In genomic region chr13:39603424-39603947, GRCh38 we compare ENCODE assay signal across 8 cellular contexts. TPM values are rescaled to one million over a fixed set of nuclear protein-coding genes. Genes with fewer than 3 reads are reported as not detected.
DNase-seq lines count a peak whose midpoint lies in the region; ATAC-seq and TF ChIP-seq lines count a peak whose summit lies in the region.

No MANE protein-coding gene starts in this region.

- H3K4me2 ChIP-seq in smooth muscle cell: peak overlapping the region; percentile 97

- in situ Hi-C loops in G401 (cut with HindIII; ENCODE audit: low sequenced_read_pairs): no loop called here

- H3K27ac ChIP-seq in smooth muscle cell (ENCODE audit: low read depth): peak overlapping the region; percentile 91

- H3K9me3 ChIP-seq in iPS-15b (ENCODE audit: control insufficient read depth, insufficient read depth, low read length): no peaks in the 10 kb centered on the region
- H3K9me3 ChIP-seq in smooth muscle cell (replicated peaks; ENCODE audit: low read depth): no peaks in the 10 kb centered on the region

- peak overlapping the region; percentile 49 for H3K4me3 ChIP-seq in Jurkat, Clone E6-1 (ENCODE audit: low read length)
- H3K4me3 ChIP-seq in iPS-15b (ENCODE audit: low read depth, low read length): peak overlapping the region; percentile 77
- peak overlapping the region; percentile 72 for H3K4me3 ChIP-seq in smooth muscle cell

- peaks cover 7% of the 10 kb centered on the region for H3F3A ChIP-seq in smooth muscle cell (ENCODE audit: low read depth)

- WGBS in smooth muscle cell (ENCODE audit: low lambda C conversion rate): under 1% methylated on average over 15 of the region's 15 CpGs

- DNase-seq in G401 (ENCODE audit: low spot score) (peak; percentile 58), amniotic epithelial cell (ENCODE audit: low read depth) (peak; percentile 28), smooth muscle cell (lab: John Stamatoyannopoulos, UW; ENCODE audit: unreplicated experiment) (no peak), UCSD-AML1 (lab: John Stamatoyannopoulos, UW; ENCODE audit: unreplicated experiment) (no peak), midbrain (lab: John Stamatoyannopoulos, UW) (no peak)
- DNase-seq in Jurkat, Clone E6-1 (ENCODE audit: low read depth, low spot score): no peak

- H2AFZ ChIP-seq in smooth muscle cell (ENCODE audit: low read depth): peak overlapping the region; percentile 92

- H3K27me3 ChIP-seq in iPS-15b (ENCODE audit: control insufficient read depth, insufficient read depth, low read length): peaks cover 39% of the 10 kb centered on the region
- H3K27me3 ChIP-seq in smooth muscle cell (ENCODE audit: low read depth): no peaks in the 10 kb centered on the region

- H4K20me1 ChIP-seq in smooth muscle cell (ENCODE audit: low read depth): no peaks in the 10 kb centered on the region

- H3K9ac ChIP-seq in iPS-15b (ENCODE audit: low read depth, low read length) (no peak overlapping the region), smooth muscle cell (ENCODE audit: low read depth) (peak overlapping the region; percentile 91)

- H3K36me3 ChIP-seq in iPS-15b (ENCODE audit: control insufficient read depth, insufficient read depth, low read length) (no peaks in the 10 kb centered on the region), smooth muscle cell (ENCODE audit: low read depth) (no peaks in the 10 kb centered on the region)

- peak; percentile 34 for ATAC-seq in GM21526 (IDR thresholded peaks at IDR 0.05; ENCODE audit: low FRiP score, unreplicated experiment)

- H3K4me1 ChIP-seq in iPS-15b (ENCODE audit: control insufficient read depth, insufficient read depth, low read length) (peaks cover 2% of the 10 kb centered on the region), smooth muscle cell (ENCODE audit: low read depth) (peaks cover 23% of the 10 kb centered on the region)

- H3K79me2 ChIP-seq in smooth muscle cell (ENCODE audit: low read depth): peaks cover 26% of the 10 kb centered on the region

- TF ChIP-seq CTCF in smooth muscle cell (IDR thresholded peaks at IDR 0.05; ENCODE audit: borderline replicate concordance, insufficient read depth, poor library complexity, severe bottlenecking): no peak

RNA-seq across cellular contexts. Expression of gene LHFPL6, which starts 0.5 kb away (rescaled TPM):
- total RNA-seq in G401 (2014; rRNA removed; shearing (Covaris generic)): not detected in 2 replicates
- 4.1 TPM for polyA plus RNA-seq in Jurkat, Clone E6-1 (2012; ENCODE audit: insufficient read depth, insufficient read length)
- 24.7 and 28.5 TPM in 2 replicates for total RNA-seq in smooth muscle cell
- 43.6 and 57.5 TPM in 2 replicates for polyA plus RNA-seq in smooth muscle cell

RNA-seq across cellular contexts. Expression of gene COG6, which starts 52.0 kb away (rescaled TPM):
- 20.6 and 27.3 TPM in 2 replicates for total RNA-seq in G401 (2014; rRNA removed; shearing (Covaris generic))
- polyA plus RNA-seq in Jurkat, Clone E6-1 (2012; ENCODE audit: insufficient read depth, insufficient read length): 23.0 TPM
- total RNA-seq in smooth muscle cell: 82.9 and 84.8 TPM in 2 replicates
- polyA plus RNA-seq in smooth muscle cell: 32.5 and 42.9 TPM in 2 replicates

Comparison
In these comparisons a context has a peak if more than half of its experiments do, and no peak if none do; other contexts are left out.
1. DNase-seq: peak in G401 (single experiment) and amniotic epithelial cell (single experiment); none in Jurkat, Clone E6-1 (single experiment), smooth muscle cell (single experiment), UCSD-AML1 (single experiment) and midbrain (single experiment).
2. RNA of gene LHFPL6, which starts 0.5 kb away (total RNA-seq): 24.7 to 28.5 TPM in smooth muscle cell; not detected in G401; every median in the first group is over 10 times any median in the second.
3. Peak in every context shown above with its lines, with median percentiles within 50 percentile points of each other: H3K4me3 ChIP-seq.